Comparison of ENCODE assay signal across 9 cellular contexts in the genomic region with DNA sequence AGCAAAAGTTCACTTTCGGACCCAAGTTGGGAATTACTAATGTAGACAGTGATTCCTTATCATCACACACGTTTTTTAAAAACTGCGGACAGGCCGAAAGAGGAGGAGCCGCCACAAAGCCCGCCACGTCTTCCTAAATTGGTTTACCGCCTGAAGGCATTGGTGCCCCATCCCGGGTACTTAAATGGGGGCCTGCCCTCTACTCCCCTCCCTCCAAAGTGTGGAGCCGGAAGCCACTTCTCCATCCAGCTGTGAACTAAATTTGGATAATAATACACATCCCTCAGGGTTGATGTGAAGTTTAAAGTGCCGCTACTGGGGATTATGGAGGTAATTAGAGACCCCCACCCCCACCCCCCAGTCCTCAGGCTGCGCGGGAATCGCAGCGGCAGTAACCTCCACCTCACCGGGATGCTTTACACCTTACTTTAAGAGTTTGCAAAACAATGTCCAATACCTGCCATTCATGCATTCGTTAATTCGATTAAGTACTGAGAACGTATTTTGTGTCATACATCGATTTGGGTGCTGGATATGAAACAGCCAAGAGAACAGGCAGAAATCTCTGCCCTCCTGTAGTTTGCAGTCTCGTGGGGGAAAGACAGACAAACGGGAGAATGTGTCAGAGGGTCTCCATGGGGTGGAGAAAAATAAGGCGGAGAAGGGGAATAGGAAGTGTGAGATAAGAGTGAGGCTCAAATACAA. TPM values are rescaled to one million over a fixed set of nuclear protein-coding genes. Genes with fewer than 3 reads are reported as not detected.
DNase-seq lines count a peak whose midpoint lies in the region; ATAC-seq, FAIRE-seq and TF ChIP-seq lines count a peak whose summit lies in the region.
"Had no signal": no experiment of that assay in that cellular context is flagged by ENCODE, and none has a peak within 500 bp of the region (broad histone marks: within the 10 kb centered on the region; RNA-seq: fewer than 3 reads in every experiment).

No MANE protein-coding gene starts in this region.

- H3K36me3 ChIP-seq in gastroesophageal sphincter: no peaks in the 10 kb centered on the region
- H3K36me3 ChIP-seq in small intestine (ENCODE audit: control insufficient read depth in 2 of 2, insufficient read depth in 2 of 2, low read length in 2 of 2): no peaks in the 10 kb centered on the region

- H3K4me3 ChIP-seq in HFF-Myc (replicated peaks; ENCODE audit: low read depth, low read length): peak overlapping the region; percentile 83
- H3K4me3 ChIP-seq in gastroesophageal sphincter: peak overlapping the region; percentile 72 to 96
- H3K4me3 ChIP-seq in small intestine (ENCODE audit: low read depth in 1 of 2, low read length in 2 of 2): peak overlapping the region; percentile 76 to 94

- H3K4me1 ChIP-seq in gastroesophageal sphincter (peaks cover 0 to 46% (median 14%) of the 10 kb centered on the region in 3 donors), small intestine (ENCODE audit: control insufficient read depth in 2 of 2, insufficient read depth in 1 of 2, low read depth in 1 of 2, low read length in 1 of 2) (peaks cover 4 to 23% of the 10 kb centered on the region in 2 donors)

- WGBS in gastroesophageal sphincter (ENCODE audit: low coverage in 1 of 2), 2 donors: 25 to 36% methylated on average over 10 to 13 of the region's 23 CpGs
- 42 to 81% (median 77%) methylated on average over 23 of the region's 23 CpGs for WGBS in small intestine, 3 donors

- peaks cover 23% of the 10 kb centered on the region for H3K4me1 Mint-ChIP-seq in T-helper 17 cell

- H3K4me3 Mint-ChIP-seq in T-helper 17 cell: peak overlapping the region; percentile 89

- DNase-seq in HFF-Myc (ENCODE audit: extremely low read depth, low read depth) (no peak), T-helper 17 cell (no peak), small intestine (no peak), activated gamma-delta T cell (lab: John Stamatoyannopoulos, UW) (no peak), GM19238 (ENCODE audit: insufficient read length, low spot score) (no peak)

- H3K27ac ChIP-seq in gastroesophageal sphincter (peak overlapping the region; percentile 77 to 92 (median 88)), small intestine (ENCODE audit: low read depth in 1 of 2, low read length in 1 of 2) (peak overlapping the region; percentile 57 to 98)

- no peak for TF ChIP-seq POLR2A in gastroesophageal sphincter (IDR thresholded peaks at IDR 0.05)

- ATAC-seq in T-helper 17 cell: no peak
- ATAC-seq in gastroesophageal sphincter: no peak
- no peak for ATAC-seq in HG02885 (IDR thresholded peaks at IDR 0.05; ENCODE audit: poor library complexity, unreplicated experiment)
- ATAC-seq in HG03097 (IDR thresholded peaks at IDR 0.05; ENCODE audit: low FRiP score, unreplicated experiment): no peak

- H3K27me3 ChIP-seq in gastroesophageal sphincter (no peaks in the 10 kb centered on the region), small intestine (ENCODE audit: control insufficient read depth in 2 of 2, insufficient read depth in 2 of 2, low read length in 2 of 2) (no peaks in the 10 kb centered on the region)

- H3K9me3 ChIP-seq in T-helper 17 cell (ENCODE audit: control insufficient read depth, low read length, poor library complexity, severe bottlenecking) (no peaks in the 10 kb centered on the region), gastroesophageal sphincter (no peaks in the 10 kb centered on the region), small intestine (ENCODE audit: control insufficient read depth, low read depth) (no peaks in the 10 kb centered on the region)

- no peak for TF ChIP-seq CTCF in HFF-Myc (IDR thresholded peaks at IDR 0.05; ENCODE audit: low read depth, low read length, missing control alignments)
- TF ChIP-seq CTCF in gastroesophageal sphincter (IDR thresholded peaks at IDR 0.05): no peak

- H3K27ac Mint-ChIP-seq in T-helper 17 cell: peak overlapping the region; percentile 83

- no peak for FAIRE-seq in small intestine (lab: Jason Lieb, UNC)

- peaks cover 9% of the 10 kb centered on the region for H3K27me3 Mint-ChIP-seq in T-helper 17 cell

- no peak for TF ChIP-seq EP300 in gastroesophageal sphincter (IDR thresholded peaks at IDR 0.05)

- H3K36me3 Mint-ChIP-seq in T-helper 17 cell (ENCODE audit: low read depth): peaks cover 2% of the 10 kb centered on the region

RNA-seq across cellular contexts. Expression of a gene that starts 1.0 kb away (rescaled TPM):
- total RNA-seq in T-helper 17 cell (100 to 1,000 TPM; 124 to 141 TPM), gastroesophageal sphincter (100 to 1,000 TPM; 163 to 180 (median 177) TPM)
- polyA plus RNA-seq in small intestine: 100 to 1,000 TPM; 154 to 223 (median 198) TPM

RNA-seq across cellular contexts. Expression of a gene that starts 47.2 kb away (rescaled TPM):
- under 1 TPM in 1 of 2 donors, not detected in 1; 0.16 TPM for total RNA-seq in T-helper 17 cell
- total RNA-seq in gastroesophageal sphincter: not detected
- polyA plus RNA-seq in small intestine: under 1 TPM in 1 of 3 donors, not detected in 2; 0.01 TPM
- total RNA-seq: RPMI7951 had no signal

RNA-seq across cellular contexts. Expression of a gene that starts 52.2 kb away (rescaled TPM):
- under 1 TPM in 1 of 2 donors, not detected in 1; 0.13 TPM for total RNA-seq in T-helper 17 cell
- not detected for total RNA-seq in gastroesophageal sphincter
- under 1 TPM in 2 of 3 donors, not detected in 1; 0.07 to 0.27 TPM for polyA plus RNA-seq in small intestine
- total RNA-seq: RPMI7951 had no signal
